Comparison of ENCODE assay signal across 2 cellular contexts in genomic region chr4:176149680-176150079, GRCh38.
TF ChIP-seq lines count a peak whose summit lies in the region.

No MANE protein-coding gene starts in this region.

TF ChIP-seq in SK-N-SH, 30 proteins besides CTCF, POLR2A, EP300 and RAD21 (continued from another document):
- no peak for TF ChIP-seq GATA2 (CRISPR knock-in tag; IDR thresholded peaks at IDR 0.05)
- no peak for TF ChIP-seq YY1 (IDR thresholded peaks at IDR 0.05; ENCODE audit: low read depth)

TF ChIP-seq in SK-N-SH treated with all-trans-retinoic acid at 6 μM for 48 hours, 23 proteins besides CTCF, POLR2A, EP300 and RAD21 (continued from another document):
- no peak for TF ChIP-seq TSHZ2 (CRISPR knock-in tag; IDR thresholded peaks at IDR 0.05)
- TF ChIP-seq CREB5 (CRISPR knock-in tag; IDR thresholded peaks at IDR 0.05; ENCODE audit: low read depth): no peak
- no peak for TF ChIP-seq GLIS3 (CRISPR knock-in tag; IDR thresholded peaks at IDR 0.05)
- no peak for TF ChIP-seq CSRNP3 (CRISPR knock-in tag; IDR thresholded peaks at IDR 0.05)
- no peak for TF ChIP-seq OSR1 (CRISPR knock-in tag; IDR thresholded peaks at IDR 0.05)
- TF ChIP-seq SNAI2 (CRISPR knock-in tag; IDR thresholded peaks at IDR 0.05): no peak
- TF ChIP-seq BACH2 (CRISPR knock-in tag; IDR thresholded peaks at IDR 0.05; ENCODE audit: borderline replicate concordance): no peak
- TF ChIP-seq ESRRG (CRISPR knock-in tag; IDR thresholded peaks at IDR 0.05): no peak
- TF ChIP-seq POU6F1 (CRISPR knock-in tag; IDR thresholded peaks at IDR 0.05; ENCODE audit: borderline replicate concordance, low read depth): no peak
- TF ChIP-seq ARNTL (CRISPR knock-in tag; IDR thresholded peaks at IDR 0.05; ENCODE audit: borderline replicate concordance, low read depth): no peak
